ENCODE assay signal across 23 cellular contexts in genomic region chr17:78728495-78728894, GRCh38. TPM values are rescaled to one million over a fixed set of nuclear protein-coding genes. Genes with fewer than 3 reads are reported as not detected.
A peak's percentile ranks its signal among the peaks of the same experiment; 100 is the strongest.
DNase-seq lines count a peak whose midpoint lies in the region; ATAC-seq and TF ChIP-seq lines count a peak whose summit lies in the region.
"Had no signal": no experiment of that assay in that cellular context is flagged by ENCODE, and none has a peak within 500 bp of the region (broad histone marks: within the 10 kb centered on the region; RNA-seq: fewer than 3 reads in every experiment).

No MANE protein-coding gene starts in this region.

- ATAC-seq in CD4-positive, alpha-beta T cell (ENCODE audit: poor library complexity) = no peak
- no peak for ATAC-seq in effector memory CD8-positive, alpha-beta T cell (replicated peaks)
- ATAC-seq in stimulated activated effector memory CD8-positive, alpha-beta T cell treated with anti-CD3 and anti-CD28 coated beads, Interleukin-12 subunit alpha, Interleukin-12 subunit beta, amount 100 ng/mL, for 72 hours = no peak
- ATAC-seq in GM21447 (IDR thresholded peaks at IDR 0.05; ENCODE audit: unreplicated experiment) = no peak

- H3K4me3 ChIP-seq in SU-DHL-6 (ENCODE audit: insufficient read depth, low read length, poor library complexity, severe bottlenecking) (peak overlapping the region; percentile 46), coronary artery (no peak overlapping the region)
- H3K4me3 ChIP-seq: Peyer's patch, SJCRH30, smooth muscle cell, tibial artery had no signal

- no peaks in the 10 kb centered on the region; the same call in 1 of the 2 replicates for H4K20me1 ChIP-seq in SU-DHL-6 (ENCODE audit: low read depth, low read length)

- H3K4me1 Mint-ChIP-seq in T-helper 1 cell treated with Interleukin-12 subunit alpha and Interleukin-12 subunit beta and Interleukin-4 antibody, amounts not matched to agents 30 μg/mL and 1 μg/mL, for 36 hours (ENCODE audit: low read depth) = peaks cover 76% of the 10 kb centered on the region
- peaks cover 92% of the 10 kb centered on the region for H3K4me1 Mint-ChIP-seq in CD4-positive, alpha-beta T cell (ENCODE audit: low read depth)
- peaks cover 73 to 84% of the 10 kb centered on the region in 2 donors for H3K4me1 Mint-ChIP-seq in effector memory CD8-positive, alpha-beta T cell (ENCODE audit: low read depth in 2 of 2)
- peaks cover 93% of the 10 kb centered on the region for H3K4me1 Mint-ChIP-seq in stimulated activated effector memory CD8-positive, alpha-beta T cell treated with anti-CD3 and anti-CD28 coated beads, Interleukin-12 subunit alpha, Interleukin-12 subunit beta, amount 100 ng/mL, for 72 hours

- no peaks in the 10 kb centered on the region for H3K27me3 ChIP-seq in CD4-positive, alpha-beta T cell (ENCODE audit: control insufficient read depth, insufficient read depth, low read length)
- no peaks in the 10 kb centered on the region for H3K27me3 ChIP-seq in SU-DHL-6 (ENCODE audit: low read length)
- H3K27me3 ChIP-seq: Peyer's patch, SJCRH30, tibial artery had no signal

- H2AFZ ChIP-seq in SU-DHL-6 (ENCODE audit: low read depth, low read length, severe bottlenecking) = no peak overlapping the region

- H3K36me3 ChIP-seq in SU-DHL-6 (ENCODE audit: low read length) = no peaks in the 10 kb centered on the region
- H3K36me3 ChIP-seq: SJCRH30, tibial artery had no signal

- DNase-seq in T-helper 1 cell (no peak), coronary artery (ENCODE audit: low spot score) (no peak)
- DNase-seq in CD4-positive, alpha-beta T cell = no peak
- no peak for DNase-seq in effector memory CD8-positive, alpha-beta T cell
- DNase-seq in stimulated activated effector memory CD8-positive, alpha-beta T cell treated with anti-CD3 and anti-CD28 coated beads, Interleukin-12 subunit alpha, Interleukin-12 subunit beta, amount 100 ng/mL, for 72 hours (ENCODE audit: low spot score in 2 of 2) = no peak
- DNase-seq: amygdala; dermis blood vessel endothelial cell; glutamatergic neuron; H7; mammary epithelial cell; NCI-H1417 treated with DMSO at 0.1 percent for 48 hours; NCI-H2107; occipital lobe; Peyer's patch; SJCRH30; stimulated activated CD4-positive, alpha-beta T cell treated with anti-CD3 and anti-CD28 coated beads, Interleukin-2, amount 100 ng/mL, for 48 hours; stimulated activated naive CD4-positive, alpha-beta T cell treated with Interleukin-2 at 50 U/mL for 16 hours; tibial artery had no signal

- intact Hi-C loops in CD4-positive, alpha-beta T cell (cut with DNase I, micrococcal nuclease) = no loop called here

- CTCF ChIA-PET in CD4-positive, alpha-beta T cell (lab: Charles Lee) = interaction anchor here (1.3 kb wide), 1 partner anchor 20 kb away, joined by 3 read pairs; no protein-coding TSS in a partner anchor

- no peaks in the 10 kb centered on the region for H3K9me2 ChIP-seq in SU-DHL-6 (replicated peaks; ENCODE audit: insufficient read depth, low read length)

- H3K4me2 ChIP-seq in SU-DHL-6 (ENCODE audit: low read depth, low read length, poor library complexity, severe bottlenecking) = peak overlapping the region; percentile 88
- H3K4me2 ChIP-seq: smooth muscle cell had no signal

- peaks cover 25% of the 10 kb centered on the region for H3K36me3 Mint-ChIP-seq in T-helper 1 cell treated with Interleukin-12 subunit alpha and Interleukin-12 subunit beta and Interleukin-4 antibody, amounts not matched to agents 30 μg/mL and 1 μg/mL, for 36 hours (ENCODE audit: low read depth)
- H3K36me3 Mint-ChIP-seq in CD4-positive, alpha-beta T cell (ENCODE audit: low read depth) = peaks cover 68% of the 10 kb centered on the region
- peaks cover 77% of the 10 kb centered on the region for H3K36me3 Mint-ChIP-seq in effector memory CD8-positive, alpha-beta T cell (ENCODE audit: insufficient read depth)
- H3K36me3 Mint-ChIP-seq in stimulated activated effector memory CD8-positive, alpha-beta T cell treated with anti-CD3 and anti-CD28 coated beads, Interleukin-12 subunit alpha, Interleukin-12 subunit beta, amount 100 ng/mL, for 72 hours = peaks cover 71% of the 10 kb centered on the region

- H3K27ac Mint-ChIP-seq in T-helper 1 cell treated with Interleukin-12 subunit alpha and Interleukin-12 subunit beta and Interleukin-4 antibody, amounts not matched to agents 30 μg/mL and 1 μg/mL, for 36 hours = peak overlapping the region; percentile 1
- H3K27ac Mint-ChIP-seq in CD4-positive, alpha-beta T cell = peak overlapping the region; percentile 79
- H3K27ac Mint-ChIP-seq in effector memory CD8-positive, alpha-beta T cell = peak overlapping the region; percentile 18 to 85
- H3K27ac Mint-ChIP-seq in stimulated activated effector memory CD8-positive, alpha-beta T cell treated with anti-CD3 and anti-CD28 coated beads, Interleukin-12 subunit alpha, Interleukin-12 subunit beta, amount 100 ng/mL, for 72 hours = no peak overlapping the region

- peaks cover 95% of the 10 kb centered on the region for H3K79me2 ChIP-seq in SU-DHL-6 (ENCODE audit: insufficient read depth, low read length)

- peak overlapping the region; percentile 56 for H3K9ac ChIP-seq in SU-DHL-6 (ENCODE audit: low read length)

- no peaks in the 10 kb centered on the region for H3K9me3 Mint-ChIP-seq in T-helper 1 cell treated with Interleukin-12 subunit alpha and Interleukin-12 subunit beta and Interleukin-4 antibody, amounts not matched to agents 30 μg/mL and 1 μg/mL, for 36 hours
- H3K9me3 Mint-ChIP-seq in CD4-positive, alpha-beta T cell = no peaks in the 10 kb centered on the region
- no peaks in the 10 kb centered on the region for H3K9me3 Mint-ChIP-seq in effector memory CD8-positive, alpha-beta T cell
- H3K9me3 Mint-ChIP-seq in stimulated activated effector memory CD8-positive, alpha-beta T cell treated with anti-CD3 and anti-CD28 coated beads, Interleukin-12 subunit alpha, Interleukin-12 subunit beta, amount 100 ng/mL, for 72 hours = no peaks in the 10 kb centered on the region

- H3F3A ChIP-seq in SU-DHL-6 (ENCODE audit: insufficient read depth) = peaks cover 85% of the 10 kb centered on the region

- peak overlapping the region; percentile 19 for H3K4me3 Mint-ChIP-seq in T-helper 1 cell treated with Interleukin-12 subunit alpha and Interleukin-12 subunit beta and Interleukin-4 antibody, amounts not matched to agents 30 μg/mL and 1 μg/mL, for 36 hours
- peak overlapping the region; percentile 36 for H3K4me3 Mint-ChIP-seq in CD4-positive, alpha-beta T cell
- peak overlapping the region; percentile 42 to 80 for H3K4me3 Mint-ChIP-seq in effector memory CD8-positive, alpha-beta T cell
- no peak overlapping the region for H3K4me3 Mint-ChIP-seq in stimulated activated effector memory CD8-positive, alpha-beta T cell treated with anti-CD3 and anti-CD28 coated beads, Interleukin-12 subunit alpha, Interleukin-12 subunit beta, amount 100 ng/mL, for 72 hours

- H3K27me3 Mint-ChIP-seq in T-helper 1 cell treated with Interleukin-12 subunit alpha and Interleukin-12 subunit beta and Interleukin-4 antibody, amounts not matched to agents 30 μg/mL and 1 μg/mL, for 36 hours (ENCODE audit: low read depth) = no peaks in the 10 kb centered on the region
- H3K27me3 Mint-ChIP-seq in CD4-positive, alpha-beta T cell = no peaks in the 10 kb centered on the region
- H3K27me3 Mint-ChIP-seq in effector memory CD8-positive, alpha-beta T cell = no peaks in the 10 kb centered on the region

- no peaks in the 10 kb centered on the region for H3K9me3 ChIP-seq in CD4-positive, alpha-beta T cell (ENCODE audit: control insufficient read depth, low read length)
- H3K9me3 ChIP-seq in SU-DHL-6 (ENCODE audit: insufficient read depth, low read length) = no peaks in the 10 kb centered on the region
- H3K9me3 ChIP-seq: Peyer's patch, SJCRH30, tibial artery had no signal

- peak overlapping the region; percentile 4 for H3K27ac ChIP-seq in CD4-positive, alpha-beta T cell (ENCODE audit: low read depth, low read length)
- H3K27ac ChIP-seq in SU-DHL-6 (ENCODE audit: low read depth, low read length) (peak overlapping the region; percentile 96), coronary artery (no peak overlapping the region)
- H3K27ac ChIP-seq: 22Rv1, Peyer's patch, SJCRH30, tibial artery had no signal

- POLR2A ChIA-PET in CD4-positive, alpha-beta T cell (lab: Charles Lee) = interaction anchor here (0.6 to 1.2 kb wide), 15 partner anchors 8 to 112 kb away, joined by 3 to 6 read pairs (median 3); partner anchors contain the start of gene USP36

- no peak for TF ChIP-seq CTCF in CD4-positive, alpha-beta T cell (IDR thresholded peaks at IDR 0.05)
- TF ChIP-seq CTCF in SU-DHL-6 (IDR thresholded peaks at IDR 0.05; ENCODE audit: insufficient read depth, low read length, poor library complexity, severe bottlenecking) (no peak), coronary artery (IDR thresholded peaks at IDR 0.05) (no peak)

RNA-seq across cellular contexts. Expression of gene CYTH1, which starts 53.6 kb away (rescaled TPM):
- total RNA-seq in CD4-positive, alpha-beta T cell = 100 to 1,000 TPM; 521 to 525 TPM

Comparison
In these comparisons a context has a peak if more than half of its experiments do, and no peak if none do; other contexts are left out.
1. H3K27ac ChIP-seq: peak in CD4-positive, alpha-beta T cell (single experiment) and SU-DHL-6 (single experiment); none in coronary artery (0 of 2).